In the genomic region with DNA sequence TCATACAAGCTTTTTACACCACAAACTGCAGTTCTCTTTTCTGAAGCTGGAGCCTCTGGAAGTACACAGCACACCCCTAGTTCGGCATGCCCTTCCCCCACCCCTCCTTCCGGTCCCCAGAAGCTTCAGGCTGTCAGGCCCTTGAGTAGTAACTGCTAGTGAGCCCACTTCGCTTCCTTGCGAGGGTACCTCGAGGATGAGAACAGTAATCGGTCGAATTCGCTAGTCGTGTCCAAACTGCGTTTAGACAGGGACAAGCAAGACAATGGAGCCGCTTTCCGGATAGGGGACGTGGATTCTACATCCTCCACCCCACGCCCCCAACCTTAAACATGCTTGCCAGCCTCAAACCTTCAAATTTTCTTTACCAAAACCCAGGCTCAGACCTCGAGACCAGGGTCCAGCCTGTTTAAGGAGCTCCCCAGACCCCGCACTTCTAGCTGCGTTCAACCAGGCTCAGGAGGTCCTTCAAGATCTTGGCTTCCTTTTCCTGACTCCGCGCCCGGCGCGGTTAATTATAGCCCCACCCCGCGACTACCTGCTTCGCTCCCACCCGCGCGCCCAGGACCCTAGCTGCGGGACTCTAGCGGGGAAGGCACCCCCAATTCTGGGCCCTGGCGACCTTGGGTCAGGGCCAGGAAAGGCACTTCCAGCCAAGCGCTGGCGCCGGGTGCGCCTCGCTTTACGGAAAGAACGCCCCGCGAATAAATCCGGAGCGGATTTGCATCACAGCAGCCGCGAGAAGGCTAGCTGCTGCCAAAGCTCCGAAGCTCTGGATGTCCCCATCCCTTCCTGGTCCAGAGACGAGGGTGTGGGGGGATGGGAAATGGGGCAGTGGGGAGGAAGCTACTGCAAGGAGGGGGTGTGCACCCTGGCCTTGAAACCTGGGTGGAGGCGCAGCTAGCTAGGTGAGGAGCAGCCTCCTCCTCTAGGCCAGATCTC, we compare ENCODE assay signal across 9 cellular contexts. TPM values are rescaled to one million over a fixed set of nuclear protein-coding genes. Genes with fewer than 3 reads are reported as not detected.
A peak's percentile ranks its signal among the peaks of the same experiment; 100 is the strongest.
DNase-seq lines count a peak whose midpoint lies in the region; ATAC-seq and TF ChIP-seq lines count a peak whose summit lies in the region.
"Had no signal": no experiment of that assay in that cellular context is flagged by ENCODE, and none has a peak within 500 bp of the region (broad histone marks: within the 10 kb centered on the region; RNA-seq: fewer than 3 reads in every experiment).

No MANE protein-coding gene starts in this region.

- H3K4me2 ChIP-seq in osteoblast (ENCODE audit: insufficient read depth, low read length): peak overlapping the region; percentile 80

- H2AFZ ChIP-seq in osteoblast (ENCODE audit: low read length): peak overlapping the region; percentile 81

- peaks cover 17% of the 10 kb centered on the region for H3K4me1 Mint-ChIP-seq in activated CD8-positive, alpha-beta memory T cell treated with anti-CD3 and anti-CD28 coated beads, Interleukin-2, amount 10 ng/mL, durations not matched to agents 7 days and 5 days

- peak; percentile 31 for DNase-seq in NCI-H748 (lab: John Stamatoyannopoulos, UW; ENCODE audit: unreplicated experiment)
- no peak for DNase-seq in NCI-H748 treated with DMSO at 0.1 percent for 48 hours (lab: John Stamatoyannopoulos, UW)
- peak; percentile 68 for DNase-seq in activated CD8-positive, alpha-beta memory T cell treated with anti-CD3 and anti-CD28 coated beads, Interleukin-2, amount 10 ng/mL, durations not matched to agents 7 days and 5 days
- peak; percentile 92 for DNase-seq in osteoblast (ENCODE audit: insufficient read length, low spot score, missing footprints)
- peak; percentile 54 to 83 for DNase-seq in aorta
- DNase-seq in D341Med (ENCODE audit: low spot score): no peak
- DNase-seq in SKM-1 (lab: John Stamatoyannopoulos, UW; ENCODE audit: unreplicated experiment): no peak

- peaks cover 0 to 10% of the 10 kb centered on the region in 2 donors for H3K4me1 ChIP-seq in esophagus (ENCODE audit: control insufficient read depth in 2 of 2, insufficient read depth in 2 of 2, low read length in 1 of 2)
- H3K4me1 ChIP-seq in osteoblast (ENCODE audit: insufficient read depth, low read length): peaks cover 4% of the 10 kb centered on the region
- H3K4me1 ChIP-seq in aorta (ENCODE audit: control insufficient read depth in 1 of 2, insufficient read depth in 2 of 2, low read length in 2 of 2): no peaks in the 10 kb centered on the region

- H3K36me3 ChIP-seq in esophagus (ENCODE audit: control insufficient read depth in 2 of 2, insufficient read depth in 2 of 2, low read length in 1 of 2): no peaks in the 10 kb centered on the region
- H3K36me3 ChIP-seq in osteoblast (ENCODE audit: insufficient read depth, low read length): no peaks in the 10 kb centered on the region
- H3K36me3 ChIP-seq in aorta (ENCODE audit: control insufficient read depth in 1 of 2, insufficient read depth in 2 of 2, low read length in 1 of 2): no peaks in the 10 kb centered on the region

- H3K27me3 ChIP-seq in esophagus (ENCODE audit: control insufficient read depth in 1 of 2, insufficient read depth in 2 of 2, low read length in 2 of 2) (no peaks in the 10 kb centered on the region), osteoblast (ENCODE audit: insufficient read depth, low read length) (peaks cover 23% of the 10 kb centered on the region), aorta (ENCODE audit: control insufficient read depth in 1 of 2, insufficient read depth in 2 of 2, low read length in 1 of 2) (no peaks in the 10 kb centered on the region)

- intact Hi-C loops in aorta (cut with DNase I): no loop called here

- H3K9me3 Mint-ChIP-seq in activated CD8-positive, alpha-beta memory T cell treated with anti-CD3 and anti-CD28 coated beads, Interleukin-2, amount 10 ng/mL, durations not matched to agents 7 days and 5 days (ENCODE audit: low read depth): no peaks in the 10 kb centered on the region

- TF ChIP-seq CTCF in osteoblast (IDR thresholded peaks at IDR 0.05; ENCODE audit: extremely low read depth, low read depth, low read length): no peak

- CTCF ChIA-PET in activated CD8-positive, alpha-beta memory T cell treated with anti-CD3 and anti-CD28 coated beads, Interleukin-2, amount 10 ng/mL, durations not matched to agents 7 days and 5 days (lab: Charles Lee): interaction anchor here (0.9 to 3.4 kb wide), 10 partner anchors 11 to 131 kb away, joined by 3 to 10 read pairs (median 4); no protein-coding TSS in a partner anchor

- H4K20me1 ChIP-seq in osteoblast (ENCODE audit: insufficient read depth, low read length): no peaks in the 10 kb centered on the region

- ATAC-seq in activated CD8-positive, alpha-beta memory T cell treated with anti-CD3 and anti-CD28 coated beads, Interleukin-2, amount 10 ng/mL, durations not matched to agents 7 days and 5 days: peak; percentile 81
- peak; percentile 78 for ATAC-seq in aorta (ENCODE audit: low FRiP score)

- no peaks in the 10 kb centered on the region for H3K79me2 ChIP-seq in osteoblast (ENCODE audit: insufficient read depth, low read length)

- H3K27ac Mint-ChIP-seq in activated CD8-positive, alpha-beta memory T cell treated with anti-CD3 and anti-CD28 coated beads, Interleukin-2, amount 10 ng/mL, durations not matched to agents 7 days and 5 days: peak overlapping the region; percentile 85

- no peaks in the 10 kb centered on the region for H3K36me3 Mint-ChIP-seq in activated CD8-positive, alpha-beta memory T cell treated with anti-CD3 and anti-CD28 coated beads, Interleukin-2, amount 10 ng/mL, durations not matched to agents 7 days and 5 days

- 11 to 13% methylated on average over 47 of the region's 47 CpGs for WGBS in esophagus, 2 donors
- 11% methylated on average over 47 of the region's 47 CpGs for WGBS in aorta, 2 donors

- H3K27ac ChIP-seq in esophagus (ENCODE audit: low read depth in 2 of 2, low read length in 1 of 2) (peak overlapping the region; percentile 65 to 67), osteoblast (ENCODE audit: low read depth, low read length) (no peak overlapping the region), aorta (ENCODE audit: low read depth in 1 of 2, low read length in 2 of 2) (no peak overlapping the region)
- H3K27ac ChIP-seq: C4-2B had no signal

- no peaks in the 10 kb centered on the region for H3K9me3 ChIP-seq in esophagus (ENCODE audit: control insufficient read depth in 2 of 2, insufficient read depth in 1 of 2, low read depth in 1 of 2, low read length in 1 of 2)
- H3K9me3 ChIP-seq in osteoblast (ENCODE audit: low read depth, low read length): no peaks in the 10 kb centered on the region
- H3K9me3 ChIP-seq in aorta (ENCODE audit: control insufficient read depth, low read length): no peaks in the 10 kb centered on the region

- peak overlapping the region; percentile 77 for H3K4me3 Mint-ChIP-seq in activated CD8-positive, alpha-beta memory T cell treated with anti-CD3 and anti-CD28 coated beads, Interleukin-2, amount 10 ng/mL, durations not matched to agents 7 days and 5 days

- peaks cover 22% of the 10 kb centered on the region for H3K27me3 Mint-ChIP-seq in activated CD8-positive, alpha-beta memory T cell treated with anti-CD3 and anti-CD28 coated beads, Interleukin-2, amount 10 ng/mL, durations not matched to agents 7 days and 5 days

- H3K4me3 ChIP-seq in esophagus (ENCODE audit: low read depth in 1 of 2, low read length in 2 of 2): peak overlapping the region; percentile 52 to 54
- H3K4me3 ChIP-seq in osteoblast (ENCODE audit: insufficient read depth, low read length): peak overlapping the region; percentile 72
- H3K4me3 ChIP-seq in aorta (ENCODE audit: low read length in 2 of 2): peak overlapping the region; percentile 23 to 40

RNA-seq across cellular contexts. Expression of a gene that starts 8.1 kb away (rescaled TPM):
- total RNA-seq in activated CD8-positive, alpha-beta memory T cell treated with anti-CD3 and anti-CD28 coated beads, Interleukin-2, amount 10 ng/mL, durations not matched to agents 7 days and 5 days: not detected
- polyA plus RNA-seq in esophagus (1 to 10 TPM; 2.2 to 2.3 TPM), aorta (10 to 100 TPM in 1 of 2 donors, 1 to 10 TPM in 1; 3.9 to 26.5 TPM)
- total RNA-seq in osteoblast (0.59 and 1.1 TPM in 2 replicates), aorta (1 to 10 TPM; 2.3 to 3.2 TPM)

RNA-seq across cellular contexts. Expression of a gene that starts 9.5 kb away (rescaled TPM):
- not detected for total RNA-seq in activated CD8-positive, alpha-beta memory T cell treated with anti-CD3 and anti-CD28 coated beads, Interleukin-2, amount 10 ng/mL, durations not matched to agents 7 days and 5 days
- polyA plus RNA-seq in esophagus (not detected), aorta (not detected)
- total RNA-seq in osteoblast (not detected in 2 replicates), aorta (not detected)

RNA-seq across cellular contexts. Expression of a gene that starts 31.4 kb away (rescaled TPM):
- 10 to 100 TPM; 32.2 to 37.6 TPM for total RNA-seq in activated CD8-positive, alpha-beta memory T cell treated with anti-CD3 and anti-CD28 coated beads, Interleukin-2, amount 10 ng/mL, durations not matched to agents 7 days and 5 days
- polyA plus RNA-seq in esophagus (10 to 100 TPM; 17.1 to 17.2 TPM), aorta (100 to 1,000 TPM in 1 of 2 donors, 10 to 100 TPM in 1; 17.8 to 103 TPM)
- total RNA-seq in osteoblast (43.9 and 45.6 TPM in 2 replicates), aorta (10 to 100 TPM; 52.8 to 56.0 TPM)

RNA-seq across cellular contexts. Expression of a gene that starts 34.4 kb away (rescaled TPM):
- total RNA-seq in activated CD8-positive, alpha-beta memory T cell treated with anti-CD3 and anti-CD28 coated beads, Interleukin-2, amount 10 ng/mL, durations not matched to agents 7 days and 5 days: 1 to 10 TPM; 6.7 to 9.6 TPM
- polyA plus RNA-seq in esophagus (1 to 10 TPM; 1.3 to 2.6 TPM), aorta (1 to 10 TPM; 1.5 to 2.1 TPM)
- total RNA-seq in osteoblast (4.0 and 5.3 TPM in 2 replicates), aorta (10 to 100 TPM; 32.0 to 49.8 TPM)

RNA-seq across cellular contexts. Expression of a gene that starts 36.3 kb away (rescaled TPM):
- not detected for total RNA-seq in activated CD8-positive, alpha-beta memory T cell treated with anti-CD3 and anti-CD28 coated beads, Interleukin-2, amount 10 ng/mL, durations not matched to agents 7 days and 5 days
- polyA plus RNA-seq in esophagus (1 to 10 TPM; 1.6 to 1.7 TPM), aorta (1 to 10 TPM; 3.1 to 9.8 TPM)
- total RNA-seq in osteoblast (4.1 and 4.3 TPM in 2 replicates), aorta (10 to 100 TPM; 12.5 to 16.5 TPM)

Comparison
In these comparisons a context has a peak if more than half of its experiments do, and no peak if none do; other contexts are left out.
1. DNase-seq: peak in NCI-H748 (single experiment), activated CD8-positive, alpha-beta memory T cell treated with anti-CD3 and anti-CD28 coated beads, Interleukin-2, amount 10 ng/mL, durations not matched to agents 7 days and 5 days (single experiment), osteoblast (single experiment) and aorta (2 of 2); none in NCI-H748 treated with DMSO at 0.1 percent for 48 hours (single experiment), D341Med (single experiment) and SKM-1 (single experiment).
2. H3K27ac ChIP-seq: peak in esophagus (2 of 2); none in osteoblast (single experiment) and aorta (0 of 2).
3. Peak in every context shown above with its lines, with median percentiles within 50 percentile points of each other: H3K4me3 ChIP-seq.